Comparison of ENCODE assay signal across 18 cellular contexts in genomic region chr3:70067860-70068479, GRCh38.
DNase-seq lines count a peak whose midpoint lies in the region; ATAC-seq, FAIRE-seq and TF ChIP-seq lines count a peak whose summit lies in the region.
"Had no signal": no experiment of that assay in that cellular context is flagged by ENCODE, and none has a peak within 500 bp of the region (broad histone marks: within the 10 kb centered on the region; RNA-seq: fewer than 3 reads in every experiment).

No MANE protein-coding gene starts in this region.

- WGBS in esophagus squamous epithelium, 2 donors, result 69 to 77% methylated on average over 6 of the region's 6 CpGs
- 68 to 85% methylated on average over 6 of the region's 6 CpGs for WGBS in sigmoid colon, 2 donors

- FAIRE-seq in GM12892 (lab: Jason Lieb, UNC), result no peak

- H3K27ac ChIP-seq in esophagus squamous epithelium, result peak overlapping the region in 3 of 4 donors; percentile 21 to 69 (median 26)
- H3K27ac ChIP-seq in sigmoid colon, result peak overlapping the region; percentile 18 to 83 (median 46)
- H3K27ac ChIP-seq: vagina had no signal

- no peak overlapping the region for H3K4me3 ChIP-seq in esophagus squamous epithelium
- no peak overlapping the region for H3K4me3 ChIP-seq in sigmoid colon
- H3K4me3 ChIP-seq: MG63, vagina had no signal

- H3K27me3 ChIP-seq in esophagus squamous epithelium (peaks cover 0 to 10% (median 0%) of the 10 kb centered on the region in 4 donors), sigmoid colon (no peaks in the 10 kb centered on the region)
- H3K27me3 ChIP-seq: MG63, vagina had no signal

- DNase-seq in SK-MEL-5 (ENCODE audit: low read depth, low spot score), result peak; percentile 71
- DNase-seq in esophagus squamous epithelium (lab: John Stamatoyannopoulos, UW), result no peak
- DNase-seq in sigmoid colon, result no peak
- no peak for DNase-seq in GM12892 (ENCODE audit: insufficient read length)
- DNase-seq in amniotic stem cell (lab: John Stamatoyannopoulos, UW), result no peak
- DNase-seq: CD8-positive, alpha-beta memory T cell; DMS79 treated with DMSO at 0.1 percent for 48 hours; head of caudate nucleus; islet precursor cell; MG63; NCI-H1930; SIG-M5; stimulated activated naive CD4-positive, alpha-beta T cell treated with Interleukin-2 at 50 U/mL for 16 hours had no signal

- H3K9me3 ChIP-seq in esophagus squamous epithelium, result no peaks in the 10 kb centered on the region
- H3K9me3 ChIP-seq in sigmoid colon, result no peaks in the 10 kb centered on the region
- H3K9me3 ChIP-seq: MG63, vagina had no signal

- no peak for TF ChIP-seq POLR2A in esophagus squamous epithelium (IDR thresholded peaks at IDR 0.05)
- TF ChIP-seq POLR2A in sigmoid colon (IDR thresholded peaks at IDR 0.05), result no peak
- no peak for TF ChIP-seq POLR2A in GM12892 (IDR thresholded peaks at IDR 0.05; ENCODE audit: low read depth, low read length)

- TF ChIP-seq CTCF in esophagus squamous epithelium (IDR thresholded peaks at IDR 0.05) (no peak), sigmoid colon (IDR thresholded peaks at IDR 0.05) (no peak)

- no peak for TF ChIP-seq EP300 in sigmoid colon (IDR thresholded peaks at IDR 0.05)

- ATAC-seq in HG02885 (IDR thresholded peaks at IDR 0.05; ENCODE audit: poor library complexity, unreplicated experiment), result peak; percentile 67
- no peak for ATAC-seq in GM21515 (IDR thresholded peaks at IDR 0.05; ENCODE audit: unreplicated experiment)
- ATAC-seq in HG02642 (IDR thresholded peaks at IDR 0.05; ENCODE audit: poor library complexity, unreplicated experiment), result no peak
- ATAC-seq: activated T-helper 17 cell treated with anti-CD3 and anti-CD28 coated beads, Interleukin-2, amount 50 U/mL, for 72 hours had no signal

- intact Hi-C loops in esophagus squamous epithelium (cut with DNase I) (no loop called here), sigmoid colon (cut with DNase I) (loop anchor here (2.0 kb wide), 1 partner anchor 291 kb away; no protein-coding TSS in a partner anchor)

- in situ Hi-C loops in SK-MEL-5 (cut with HindIII; ENCODE audit: low pct_unique_long_range_greater_than_20kb, low sequenced_read_pairs), result no loop called here

- no peaks in the 10 kb centered on the region for H3K36me3 ChIP-seq in esophagus squamous epithelium
- H3K36me3 ChIP-seq in sigmoid colon, result no peaks in the 10 kb centered on the region
- H3K36me3 ChIP-seq: MG63, vagina had no signal

- peaks cover 0 to 5% (median 0%) of the 10 kb centered on the region in 3 donors for H3K4me1 ChIP-seq in esophagus squamous epithelium
- peaks cover 0 to 17% (median 5%) of the 10 kb centered on the region in 4 donors for H3K4me1 ChIP-seq in sigmoid colon
- H3K4me1 ChIP-seq: vagina had no signal
